1 cellular context compared by ENCODE assay signal in the genomic region with DNA sequence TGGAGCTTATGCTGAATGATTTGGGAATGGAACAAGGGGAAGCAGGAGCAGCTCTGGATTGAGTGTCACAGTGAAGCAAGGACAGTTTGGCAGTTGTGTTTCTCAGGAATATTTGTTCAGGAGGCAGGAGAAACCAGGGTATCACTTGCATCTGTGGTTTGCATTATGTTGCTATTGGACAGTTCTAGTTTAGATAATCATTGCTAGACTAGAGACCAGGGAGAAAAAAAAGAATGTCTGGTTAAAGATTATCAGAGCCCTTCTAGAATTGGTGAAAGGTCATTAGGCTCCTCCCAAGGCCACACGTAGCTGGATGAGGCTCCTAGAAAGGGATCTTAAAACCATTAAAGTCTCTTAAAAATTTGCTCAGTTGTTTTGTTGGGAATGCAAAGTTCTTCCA.
TF ChIP-seq lines count a peak whose summit lies in the region.

No MANE protein-coding gene starts in this region.

TF ChIP-seq in HepG2, 621 proteins besides CTCF, POLR2A, EP300 and RAD21 (continued from another document and continues in another):
- TF ChIP-seq, protein P1, sequence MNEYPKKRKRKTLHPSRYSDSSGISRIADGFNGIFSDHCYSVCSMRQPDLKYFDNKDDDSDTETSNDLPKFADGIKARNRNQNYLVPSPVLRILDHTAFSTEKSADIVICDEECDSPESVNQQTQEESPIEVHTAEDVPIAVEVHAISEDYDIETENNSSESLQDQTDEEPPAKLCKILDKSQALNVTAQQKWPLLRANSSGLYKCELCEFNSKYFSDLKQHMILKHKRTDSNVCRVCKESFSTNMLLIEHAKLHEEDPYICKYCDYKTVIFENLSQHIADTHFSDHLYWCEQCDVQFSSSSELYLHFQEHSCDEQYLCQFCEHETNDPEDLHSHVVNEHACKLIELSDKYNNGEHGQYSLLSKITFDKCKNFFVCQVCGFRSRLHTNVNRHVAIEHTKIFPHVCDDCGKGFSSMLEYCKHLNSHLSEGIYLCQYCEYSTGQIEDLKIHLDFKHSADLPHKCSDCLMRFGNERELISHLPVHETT (CRISPR knock-in tag; conservative IDR thresholded peaks at IDR 0.05), result no peak
- TF ChIP-seq EED (CRISPR knock-in tag; IDR thresholded peaks at IDR 0.05), result no peak
- TF ChIP-seq NFE2L1 (CRISPR knock-in tag; IDR thresholded peaks at IDR 0.05; ENCODE audit: borderline replicate concordance), result no peak
- peak; percentile 33; the same call in 1 of the 2 replicates for TF ChIP-seq RARA (CRISPR knock-in tag; IDR thresholded peaks at IDR 0.05)
- TF ChIP-seq, protein P2, sequence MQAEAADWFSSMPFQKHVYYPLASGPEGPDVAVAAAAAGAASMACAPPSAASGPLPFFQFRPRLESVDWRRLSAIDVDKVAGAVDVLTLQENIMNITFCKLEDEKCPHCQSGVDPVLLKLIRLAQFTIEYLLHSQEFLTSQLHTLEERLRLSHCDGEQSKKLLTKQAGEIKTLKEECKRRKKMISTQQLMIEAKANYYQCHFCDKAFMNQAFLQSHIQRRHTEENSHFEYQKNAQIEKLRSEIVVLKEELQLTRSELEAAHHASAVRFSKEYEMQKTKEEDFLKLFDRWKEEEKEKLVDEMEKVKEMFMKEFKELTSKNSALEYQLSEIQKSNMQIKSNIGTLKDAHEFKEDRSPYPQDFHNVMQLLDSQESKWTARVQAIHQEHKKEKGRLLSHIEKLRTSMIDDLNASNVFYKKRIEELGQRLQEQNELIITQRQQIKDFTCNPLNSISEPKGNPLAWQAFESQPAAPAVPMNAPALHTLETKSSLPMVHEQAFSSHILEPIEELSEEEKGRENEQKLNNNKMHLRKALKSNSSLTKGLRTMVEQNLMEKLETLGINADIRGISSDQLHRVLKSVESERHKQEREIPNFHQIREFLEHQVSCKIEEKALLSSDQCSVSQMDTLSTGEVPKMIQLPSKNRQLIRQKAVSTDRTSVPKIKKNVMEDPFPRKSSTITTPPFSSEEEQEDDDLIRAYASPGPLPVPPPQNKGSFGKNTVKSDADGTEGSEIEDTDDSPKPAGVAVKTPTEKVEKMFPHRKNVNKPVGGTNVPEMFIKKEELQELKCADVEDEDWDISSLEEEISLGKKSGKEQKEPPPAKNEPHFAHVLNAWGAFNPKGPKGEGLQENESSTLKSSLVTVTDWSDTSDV (CRISPR knock-in tag; IDR thresholded peaks at IDR 0.05), result no peak
- no peak for TF ChIP-seq KDM6A (CRISPR knock-in tag; IDR thresholded peaks at IDR 0.05; ENCODE audit: low read depth)
- TF ChIP-seq PHF21A (CRISPR knock-in tag; IDR thresholded peaks at IDR 0.05), result no peak
- no peak for TF ChIP-seq HDAC2 (CRISPR knock-in tag; IDR thresholded peaks at IDR 0.05)
- peak; percentile 81 for TF ChIP-seq NR2F6 (IDR thresholded peaks at IDR 0.05)
- peak; percentile 81 for TF ChIP-seq NR2F6 (CRISPR knock-in tag; IDR thresholded peaks at IDR 0.05)
- 0 out of 4 replicates have a peak, but pooled peaks have one; percentile 33 to 40 for TF ChIP-seq NR2F1 (CRISPR knock-in tag; IDR thresholded peaks at IDR 0.05)
- 0 out of 2 replicates have a peak, but pooled peaks have one; percentile 10 for TF ChIP-seq ELF3 (CRISPR knock-in tag; IDR thresholded peaks at IDR 0.05)
- no peak for TF ChIP-seq MAZ (IDR thresholded peaks at IDR 0.05; ENCODE audit: borderline replicate concordance, low read depth, low read length)
- TF ChIP-seq MAZ (CRISPR knock-in tag; IDR thresholded peaks at IDR 0.05; ENCODE audit: low read depth), result no peak
- TF ChIP-seq ZNF841 (CRISPR knock-in tag; IDR thresholded peaks at IDR 0.05; ENCODE audit: borderline replicate concordance), result no peak
- no peak for TF ChIP-seq KLF9 (CRISPR knock-in tag; IDR thresholded peaks at IDR 0.05; ENCODE audit: low read depth)
- no peak for TF ChIP-seq ESRRA (CRISPR knock-in tag; IDR thresholded peaks at IDR 0.05; ENCODE audit: low read depth)
- no peak for TF ChIP-seq ZNF558 (CRISPR knock-in tag; IDR thresholded peaks at IDR 0.05; ENCODE audit: borderline replicate concordance)
- TF ChIP-seq ZIK1 (CRISPR knock-in tag; IDR thresholded peaks at IDR 0.05; ENCODE audit: borderline replicate concordance, low read depth), result no peak
- TF ChIP-seq, protein P3, sequence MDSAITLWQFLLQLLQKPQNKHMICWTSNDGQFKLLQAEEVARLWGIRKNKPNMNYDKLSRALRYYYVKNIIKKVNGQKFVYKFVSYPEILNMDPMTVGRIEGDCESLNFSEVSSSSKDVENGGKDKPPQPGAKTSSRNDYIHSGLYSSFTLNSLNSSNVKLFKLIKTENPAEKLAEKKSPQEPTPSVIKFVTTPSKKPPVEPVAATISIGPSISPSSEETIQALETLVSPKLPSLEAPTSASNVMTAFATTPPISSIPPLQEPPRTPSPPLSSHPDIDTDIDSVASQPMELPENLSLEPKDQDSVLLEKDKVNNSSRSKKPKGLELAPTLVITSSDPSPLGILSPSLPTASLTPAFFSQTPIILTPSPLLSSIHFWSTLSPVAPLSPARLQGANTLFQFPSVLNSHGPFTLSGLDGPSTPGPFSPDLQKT (CRISPR knock-in tag; IDR thresholded peaks at IDR 0.05; ENCODE audit: borderline replicate concordance), result no peak
- no peak for TF ChIP-seq MAFF (IDR thresholded peaks at IDR 0.05; ENCODE audit: low read depth, low read length)
- no peak for TF ChIP-seq ZNF180 (CRISPR knock-in tag; IDR thresholded peaks at IDR 0.05; ENCODE audit: borderline replicate concordance, low read depth)
- no peak for TF ChIP-seq ZNF562 (CRISPR knock-in tag; IDR thresholded peaks at IDR 0.05; ENCODE audit: borderline replicate concordance)
- TF ChIP-seq FOXC1 (CRISPR knock-in tag; IDR thresholded peaks at IDR 0.05; ENCODE audit: borderline replicate concordance), result no peak
- TF ChIP-seq MIXL1 (CRISPR knock-in tag; IDR thresholded peaks at IDR 0.05), result 0 out of 2 replicates have a peak, but pooled peaks have one; percentile 22
- TF ChIP-seq ZNF10 (CRISPR knock-in tag; IDR thresholded peaks at IDR 0.05; ENCODE audit: borderline replicate concordance, low read depth), result no peak
- TF ChIP-seq ZNF260 (CRISPR knock-in tag; IDR thresholded peaks at IDR 0.05; ENCODE audit: borderline replicate concordance, low read depth), result no peak
- TF ChIP-seq ASH2L (IDR thresholded peaks at IDR 0.05; ENCODE audit: insufficient read length, low read depth, low read length), result peak; percentile 45
- TF ChIP-seq MYNN (CRISPR knock-in tag; IDR thresholded peaks at IDR 0.05; ENCODE audit: low read depth), result no peak
- TF ChIP-seq TARDBP (CRISPR knock-in tag; IDR thresholded peaks at IDR 0.05), result no peak
- no peak for TF ChIP-seq ZNF264 (CRISPR knock-in tag; IDR thresholded peaks at IDR 0.05)
- no peak for TF ChIP-seq ZNF343 (CRISPR knock-in tag; IDR thresholded peaks at IDR 0.05)
- TF ChIP-seq, protein P4, sequence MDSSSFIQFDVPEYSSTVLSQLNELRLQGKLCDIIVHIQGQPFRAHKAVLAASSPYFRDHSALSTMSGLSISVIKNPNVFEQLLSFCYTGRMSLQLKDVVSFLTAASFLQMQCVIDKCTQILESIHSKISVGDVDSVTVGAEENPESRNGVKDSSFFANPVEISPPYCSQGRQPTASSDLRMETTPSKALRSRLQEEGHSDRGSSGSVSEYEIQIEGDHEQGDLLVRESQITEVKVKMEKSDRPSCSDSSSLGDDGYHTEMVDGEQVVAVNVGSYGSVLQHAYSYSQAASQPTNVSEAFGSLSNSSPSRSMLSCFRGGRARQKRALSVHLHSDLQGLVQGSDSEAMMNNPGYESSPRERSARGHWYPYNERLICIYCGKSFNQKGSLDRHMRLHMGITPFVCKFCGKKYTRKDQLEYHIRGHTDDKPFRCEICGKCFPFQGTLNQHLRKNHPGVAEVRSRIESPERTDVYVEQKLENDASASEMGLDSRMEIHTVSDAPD (CRISPR knock-in tag; IDR thresholded peaks at IDR 0.05), result no peak
- no peak for TF ChIP-seq RFX5 (IDR thresholded peaks at IDR 0.05; ENCODE audit: low read depth, low read length)
- 0 out of 2 replicates have a peak, but pooled peaks have one; percentile 13 for TF ChIP-seq GATAD2A (CRISPR knock-in tag; IDR thresholded peaks at IDR 0.05)
- no peak for TF ChIP-seq ZNF589 (CRISPR knock-in tag; conservative IDR thresholded peaks at IDR 0.05)
- TF ChIP-seq ZNF484 (CRISPR knock-in tag; IDR thresholded peaks at IDR 0.05; ENCODE audit: borderline replicate concordance, low read depth), result no peak
- TF ChIP-seq, protein P5, sequence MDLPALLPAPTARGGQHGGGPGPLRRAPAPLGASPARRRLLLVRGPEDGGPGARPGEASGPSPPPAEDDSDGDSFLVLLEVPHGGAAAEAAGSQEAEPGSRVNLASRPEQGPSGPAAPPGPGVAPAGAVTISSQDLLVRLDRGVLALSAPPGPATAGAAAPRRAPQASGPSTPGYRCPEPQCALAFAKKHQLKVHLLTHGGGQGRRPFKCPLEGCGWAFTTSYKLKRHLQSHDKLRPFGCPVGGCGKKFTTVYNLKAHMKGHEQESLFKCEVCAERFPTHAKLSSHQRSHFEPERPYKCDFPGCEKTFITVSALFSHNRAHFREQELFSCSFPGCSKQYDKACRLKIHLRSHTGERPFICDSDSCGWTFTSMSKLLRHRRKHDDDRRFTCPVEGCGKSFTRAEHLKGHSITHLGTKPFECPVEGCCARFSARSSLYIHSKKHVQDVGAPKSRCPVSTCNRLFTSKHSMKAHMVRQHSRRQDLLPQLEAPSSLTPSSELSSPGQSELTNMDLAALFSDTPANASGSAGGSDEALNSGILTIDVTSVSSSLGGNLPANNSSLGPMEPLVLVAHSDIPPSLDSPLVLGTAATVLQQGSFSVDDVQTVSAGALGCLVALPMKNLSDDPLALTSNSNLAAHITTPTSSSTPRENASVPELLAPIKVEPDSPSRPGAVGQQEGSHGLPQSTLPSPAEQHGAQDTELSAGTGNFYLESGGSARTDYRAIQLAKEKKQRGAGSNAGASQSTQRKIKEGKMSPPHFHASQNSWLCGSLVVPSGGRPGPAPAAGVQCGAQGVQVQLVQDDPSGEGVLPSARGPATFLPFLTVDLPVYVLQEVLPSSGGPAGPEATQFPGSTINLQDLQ (CRISPR knock-in tag; IDR thresholded peaks at IDR 0.05), result no peak
- TF ChIP-seq, protein P6, sequence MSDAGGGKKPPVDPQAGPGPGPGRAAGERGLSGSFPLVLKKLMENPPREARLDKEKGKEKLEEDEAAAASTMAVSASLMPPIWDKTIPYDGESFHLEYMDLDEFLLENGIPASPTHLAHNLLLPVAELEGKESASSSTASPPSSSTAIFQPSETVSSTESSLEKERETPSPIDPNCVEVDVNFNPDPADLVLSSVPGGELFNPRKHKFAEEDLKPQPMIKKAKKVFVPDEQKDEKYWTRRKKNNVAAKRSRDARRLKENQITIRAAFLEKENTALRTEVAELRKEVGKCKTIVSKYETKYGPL (CRISPR knock-in tag; IDR thresholded peaks at IDR 0.05), result no peak
- TF ChIP-seq, protein P7, sequence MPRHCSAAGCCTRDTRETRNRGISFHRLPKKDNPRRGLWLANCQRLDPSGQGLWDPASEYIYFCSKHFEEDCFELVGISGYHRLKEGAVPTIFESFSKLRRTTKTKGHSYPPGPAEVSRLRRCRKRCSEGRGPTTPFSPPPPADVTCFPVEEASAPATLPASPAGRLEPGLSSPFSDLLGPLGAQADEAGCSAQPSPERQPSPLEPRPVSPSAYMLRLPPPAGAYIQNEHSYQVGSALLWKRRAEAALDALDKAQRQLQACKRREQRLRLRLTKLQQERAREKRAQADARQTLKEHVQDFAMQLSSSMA (CRISPR knock-in tag; IDR thresholded peaks at IDR 0.05), result no peak
- TF ChIP-seq HNRNPK (IDR thresholded peaks at IDR 0.05; ENCODE audit: low read depth, low read length, poor library complexity, severe bottlenecking), result no peak
- no peak for TF ChIP-seq SOX13 (IDR thresholded peaks at IDR 0.05)
- TF ChIP-seq SOX13 (CRISPR knock-in tag; conservative IDR thresholded peaks at IDR 0.05 in 1 of 2, IDR thresholded peaks at IDR 0.05 in 1 of 2), result no peak
- peak; percentile 40; the same call in 1 of the 2 replicates for TF ChIP-seq NFYC (CRISPR knock-in tag; IDR thresholded peaks at IDR 0.05)
- TF ChIP-seq CEBPG (CRISPR knock-in tag; IDR thresholded peaks at IDR 0.05), result no peak
- TF ChIP-seq MIER3 (CRISPR knock-in tag; IDR thresholded peaks at IDR 0.05; ENCODE audit: borderline replicate concordance), result no peak
- no peak for TF ChIP-seq SMAD1 (CRISPR knock-in tag; IDR thresholded peaks at IDR 0.05; ENCODE audit: borderline replicate concordance, low read depth)
- TF ChIP-seq ZNF12 (CRISPR knock-in tag; IDR thresholded peaks at IDR 0.05), result no peak
- TF ChIP-seq THYN1 (CRISPR knock-in tag; IDR thresholded peaks at IDR 0.05; ENCODE audit: borderline replicate concordance, low read depth), result no peak
- no peak for TF ChIP-seq ZNF33B (CRISPR knock-in tag; IDR thresholded peaks at IDR 0.05)
- TF ChIP-seq, protein P8, sequence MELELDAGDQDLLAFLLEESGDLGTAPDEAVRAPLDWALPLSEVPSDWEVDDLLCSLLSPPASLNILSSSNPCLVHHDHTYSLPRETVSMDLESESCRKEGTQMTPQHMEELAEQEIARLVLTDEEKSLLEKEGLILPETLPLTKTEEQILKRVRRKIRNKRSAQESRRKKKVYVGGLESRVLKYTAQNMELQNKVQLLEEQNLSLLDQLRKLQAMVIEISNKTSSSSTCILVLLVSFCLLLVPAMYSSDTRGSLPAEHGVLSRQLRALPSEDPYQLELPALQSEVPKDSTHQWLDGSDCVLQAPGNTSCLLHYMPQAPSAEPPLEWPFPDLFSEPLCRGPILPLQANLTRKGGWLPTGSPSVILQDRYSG (CRISPR knock-in tag; IDR thresholded peaks at IDR 0.05), result no peak
- TF ChIP-seq DMAP1 (CRISPR knock-in tag; IDR thresholded peaks at IDR 0.05), result no peak
- TF ChIP-seq CEBPB (IDR thresholded peaks at IDR 0.05; ENCODE audit: borderline replicate concordance, low read depth, low read length), result no peak
- no peak for TF ChIP-seq ZNF660 (CRISPR knock-in tag; IDR thresholded peaks at IDR 0.05; ENCODE audit: borderline replicate concordance, low read depth)
